ENCODE assay signal across 18 cellular contexts in genomic region chr14:64080452-64080851, GRCh38.
DNase-seq lines count a peak whose midpoint lies in the region; ATAC-seq, FAIRE-seq and TF ChIP-seq lines count a peak whose summit lies in the region.
"Had no signal": no experiment of that assay in that cellular context is flagged by ENCODE, and none has a peak within 500 bp of the region (broad histone marks: within the 10 kb centered on the region; RNA-seq: fewer than 3 reads in every experiment).

No MANE protein-coding gene starts in this region.

- peaks cover 15% of the 10 kb centered on the region for H3K36me3 Mint-ChIP-seq in activated naive CD8-positive, alpha-beta T cell treated with anti-CD3 and anti-CD28 coated beads for 36 hours
- peaks cover 9% of the 10 kb centered on the region for H3K36me3 Mint-ChIP-seq in activated naive CD8-positive, alpha-beta T cell treated with anti-CD3 and anti-CD28 coated beads, Interleukin-2, amount 50 U/mL, for 24 hours (ENCODE audit: low read depth)

- no peaks in the 10 kb centered on the region for H4K20me1 ChIP-seq in keratinocyte (ENCODE audit: control insufficient read depth, extremely low read depth, insufficient read depth, low read length)

- H3K27me3 ChIP-seq in keratinocyte (ENCODE audit: control insufficient read depth, extremely low read depth, insufficient read depth, low read length) (no peaks in the 10 kb centered on the region), tibial artery (no peaks in the 10 kb centered on the region)

- H3K27ac Mint-ChIP-seq in activated naive CD8-positive, alpha-beta T cell treated with anti-CD3 and anti-CD28 coated beads for 36 hours = peak overlapping the region; percentile 14
- H3K27ac Mint-ChIP-seq in activated naive CD8-positive, alpha-beta T cell treated with anti-CD3 and anti-CD28 coated beads, Interleukin-2, amount 50 U/mL, for 24 hours = no peak overlapping the region
- H3K27ac Mint-ChIP-seq: CD4-positive, alpha-beta T cell had no signal

- no peaks in the 10 kb centered on the region for H3K9me1 ChIP-seq in keratinocyte (ENCODE audit: control insufficient read depth, extremely low read depth, insufficient read depth, low read length)

- peaks cover 2 to 11% of the 10 kb centered on the region in 2 experiments for H3K36me3 ChIP-seq in keratinocyte (ENCODE audit: control insufficient read depth in 2 of 2, extremely low read depth in 1 of 2, insufficient read depth in 2 of 2, low read length in 2 of 2)
- H3K36me3 ChIP-seq in tibial artery = peaks cover 16 to 65% (median 23%) of the 10 kb centered on the region in 3 donors

- no peak for DNase-seq in activated naive CD8-positive, alpha-beta T cell treated with anti-CD3 and anti-CD28 coated beads for 36 hours
- no peak for DNase-seq in activated naive CD8-positive, alpha-beta T cell treated with anti-CD3 and anti-CD28 coated beads, Interleukin-2, amount 50 U/mL, for 24 hours
- DNase-seq in amniotic epithelial cell (ENCODE audit: low read depth) = peak; percentile 39
- no peak for DNase-seq in keratinocyte (ENCODE audit: low read depth, low spot score)
- DNase-seq in tibial artery = no peak
- DNase-seq: CD4-positive, alpha-beta T cell; DMS79; KBM-7; NCI-H1048; NCI-H226; NCI-H526; OCI-M1 had no signal

- H3K9me3 ChIP-seq in keratinocyte (ENCODE audit: control insufficient read depth, low read depth, low read length) (no peaks in the 10 kb centered on the region), tibial artery (no peaks in the 10 kb centered on the region)

- no peaks in the 10 kb centered on the region for H3K79me2 ChIP-seq in keratinocyte (ENCODE audit: control insufficient read depth, insufficient read depth, low read length)

- dilution Hi-C loops in keratinocyte (cut with MboI; ENCODE audit: extremely low pct_ligation_motif_present, low sequenced_read_pairs) = no loop called here

- H3K27me3 Mint-ChIP-seq in activated naive CD8-positive, alpha-beta T cell treated with anti-CD3 and anti-CD28 coated beads for 36 hours = no peaks in the 10 kb centered on the region
- H3K27me3 Mint-ChIP-seq in activated naive CD8-positive, alpha-beta T cell treated with anti-CD3 and anti-CD28 coated beads, Interleukin-2, amount 50 U/mL, for 24 hours = no peaks in the 10 kb centered on the region
- H3K27me3 Mint-ChIP-seq: CD4-positive, alpha-beta T cell had no signal

- no peak for ATAC-seq in activated naive CD8-positive, alpha-beta T cell treated with anti-CD3 and anti-CD28 coated beads, Interleukin-2, amount 50 U/mL, for 24 hours
- ATAC-seq in GM21825 (IDR thresholded peaks at IDR 0.05; ENCODE audit: unreplicated experiment) = no peak
- no peak for ATAC-seq in HG02938 (IDR thresholded peaks at IDR 0.05; ENCODE audit: unreplicated experiment)
- ATAC-seq in HG03280 (IDR thresholded peaks at IDR 0.05; ENCODE audit: unreplicated experiment) = no peak

- H3K27ac ChIP-seq in keratinocyte (ENCODE audit: control insufficient read depth, insufficient read depth, low read length) (no peak overlapping the region), tibial artery (peak overlapping the region; percentile 51 to 89)
- H3K27ac ChIP-seq: HL-60 had no signal

- H3K4me1 Mint-ChIP-seq in activated naive CD8-positive, alpha-beta T cell treated with anti-CD3 and anti-CD28 coated beads for 36 hours = no peaks in the 10 kb centered on the region
- no peaks in the 10 kb centered on the region for H3K4me1 Mint-ChIP-seq in activated naive CD8-positive, alpha-beta T cell treated with anti-CD3 and anti-CD28 coated beads, Interleukin-2, amount 50 U/mL, for 24 hours

- TF ChIP-seq CTCF in keratinocyte (optimal IDR thresholded peaks at IDR 0.05 in 1 of 3, IDR thresholded peaks at IDR 0.05 in 1 of 3, conservative IDR thresholded peaks at IDR 0.05 in 1 of 3; ENCODE audit: extremely low read depth in 1 of 3, insufficient read depth in 2 of 3, low read length in 3 of 3) = no peak
- no peak for TF ChIP-seq CTCF in tibial artery (IDR thresholded peaks at IDR 0.05)

- intact Hi-C loops in tibial artery (cut with DNase I; ENCODE audit: low total_unique reads) = no loop called here

- H2AFZ ChIP-seq in keratinocyte (ENCODE audit: control insufficient read depth, low read length) = no peak overlapping the region

- no peaks in the 10 kb centered on the region for H3K9me3 Mint-ChIP-seq in activated naive CD8-positive, alpha-beta T cell treated with anti-CD3 and anti-CD28 coated beads for 36 hours
- H3K9me3 Mint-ChIP-seq in activated naive CD8-positive, alpha-beta T cell treated with anti-CD3 and anti-CD28 coated beads, Interleukin-2, amount 50 U/mL, for 24 hours = no peaks in the 10 kb centered on the region
- H3K9me3 Mint-ChIP-seq: CD4-positive, alpha-beta T cell had no signal

- H3K4me3 ChIP-seq in keratinocyte (ENCODE audit: control insufficient read depth in 2 of 3, extremely low read depth in 1 of 3, insufficient read depth in 2 of 3, low read depth in 1 of 3, low read length in 3 of 3) = no peak overlapping the region
- no peak overlapping the region for H3K4me3 ChIP-seq in tibial artery

- no peak overlapping the region for H3K4me3 Mint-ChIP-seq in activated naive CD8-positive, alpha-beta T cell treated with anti-CD3 and anti-CD28 coated beads for 36 hours
- no peak overlapping the region for H3K4me3 Mint-ChIP-seq in activated naive CD8-positive, alpha-beta T cell treated with anti-CD3 and anti-CD28 coated beads, Interleukin-2, amount 50 U/mL, for 24 hours
- H3K4me3 Mint-ChIP-seq: CD4-positive, alpha-beta T cell had no signal

- H3K9ac ChIP-seq in keratinocyte (ENCODE audit: control insufficient read depth, extremely low read depth, insufficient read depth, low read length) = no peak overlapping the region

- no peaks in the 10 kb centered on the region for H3K4me1 ChIP-seq in keratinocyte (ENCODE audit: control insufficient read depth, extremely low read depth, insufficient read depth, low read length)
- H3K4me1 ChIP-seq in tibial artery = peaks cover 0 to 31% (median 10%) of the 10 kb centered on the region in 4 donors

- H3K4me2 ChIP-seq in keratinocyte (ENCODE audit: control insufficient read depth, extremely low read depth, insufficient read depth, low read depth, low read length) = no peak overlapping the region

- peak; percentile 62 for FAIRE-seq in keratinocyte (lab: Jason Lieb, UNC)
- FAIRE-seq: G401.6, GM12891 had no signal
